In the genomic region with DNA sequence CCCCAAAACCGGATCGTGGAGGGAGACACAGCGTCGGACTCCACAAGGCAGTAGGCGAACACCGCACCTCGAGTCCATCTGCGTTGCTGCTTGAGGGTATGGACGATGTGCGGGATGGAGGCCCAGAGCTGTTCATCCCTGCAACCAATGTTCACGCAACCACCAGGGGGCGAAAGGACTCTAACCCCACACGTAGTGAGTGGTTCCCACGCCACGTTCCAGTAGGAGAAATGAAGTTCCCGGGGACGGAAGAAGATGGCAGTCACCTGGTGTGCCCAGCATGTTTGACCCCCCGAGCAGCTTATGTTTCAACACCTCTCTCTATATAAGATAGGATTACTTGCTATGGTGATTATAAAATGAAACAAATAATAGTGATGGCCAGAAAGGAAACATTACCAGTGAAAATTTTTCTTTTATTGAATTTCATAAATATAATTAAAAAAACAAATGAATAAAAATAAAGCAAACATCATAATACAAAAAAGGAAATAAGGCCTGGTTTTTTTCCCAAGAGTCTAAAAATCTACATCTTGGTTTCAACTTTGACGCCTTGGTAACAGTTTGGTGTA, we compare ENCODE assay signal across 8 cellular contexts.
A peak's percentile ranks its signal among the peaks of the same experiment; 100 is the strongest.
DNase-seq lines count a peak whose midpoint lies in the region; ATAC-seq and TF ChIP-seq lines count a peak whose summit lies in the region.

No MANE protein-coding gene starts in this region.

- H3K27me3 ChIP-seq in PC-3 (ENCODE audit: low read length) (no peaks in the 10 kb centered on the region), psoas muscle (ENCODE audit: insufficient read depth in 3 of 3, low read length in 2 of 3) (no peaks in the 10 kb centered on the region)

- H3K9me2 ChIP-seq in PC-3 (replicated peaks; ENCODE audit: low read length) = no peaks in the 10 kb centered on the region

- H2AFZ ChIP-seq in PC-3 (ENCODE audit: low read length) = peak overlapping the region; percentile 27

- intact Hi-C loops in PC-3 (cut with micrococcal nuclease) (loop anchor here (1.0 to 2.0 kb wide), 6 partner anchors 128 to 611 kb away; no protein-coding TSS in a partner anchor), Right ventricle myocardium inferior (cut with DNase I) (loop anchor here (1.0 to 10.0 kb wide), 4 partner anchors 359 to 611 kb away; a partner anchor contains a TSS), psoas muscle (cut with DNase I) (loop anchor here (2.0 to 10.0 kb wide), 6 partner anchors 359 to 611 kb away; a partner anchor contains a TSS)

- H3K36me3 ChIP-seq in PC-3 (ENCODE audit: low read depth, low read length) (no peaks in the 10 kb centered on the region), psoas muscle (ENCODE audit: insufficient read depth in 1 of 2, low read depth in 1 of 2) (no peaks in the 10 kb centered on the region)

- no peak overlapping the region for H3K27ac ChIP-seq in PC-3 (ENCODE audit: low read length)
- H3K27ac ChIP-seq in psoas muscle = no peak overlapping the region

- DNase-seq in CMK (ENCODE audit: low read depth) (peak; percentile 54), HK-2 (ENCODE audit: unreplicated experiment) (peak; percentile 33), PC-3 (peak; percentile 86), Right ventricle myocardium inferior (ENCODE audit: missing footprints) (peak; percentile 84), psoas muscle (peak; percentile 75 to 83)
- peak; percentile 36 for DNase-seq in activated naive CD4-positive, alpha-beta T cell treated with anti-CD3 and anti-CD28 coated beads, Interleukin-2, amount 50 U/mL, for 16 hours

- no TSS peak for BruUV-seq in PC-3 (replicated peaks; lab: Mats Ljungman, UMichigan)

- no peak overlapping the region for H3K4me2 ChIP-seq in PC-3 (ENCODE audit: low read length)

- H3K79me2 ChIP-seq in PC-3 (ENCODE audit: low read length) = no peaks in the 10 kb centered on the region

- no peak overlapping the region for H3K9ac ChIP-seq in PC-3 (ENCODE audit: low read length)

- WGBS in psoas muscle, 3 donors = 38 to 45% (median 39%) methylated on average over 19 of the region's 19 CpGs

- TF ChIP-seq CTCF in PC-3 (conservative IDR thresholded peaks at IDR 0.05; ENCODE audit: low read depth, low read length) (peak; percentile 83), psoas muscle (IDR thresholded peaks at IDR 0.05) (peak; percentile 68)

- no peaks in the 10 kb centered on the region for H3K4me1 ChIP-seq in PC-3 (ENCODE audit: insufficient read depth, low read length)
- H3K4me1 ChIP-seq in psoas muscle = no peaks in the 10 kb centered on the region

- no peaks in the 10 kb centered on the region for H4K20me1 ChIP-seq in PC-3 (ENCODE audit: low read length)

- POLR2A ChIA-PET in PC-3 (lab: Charles Lee; ENCODE audit: unreplicated experiment) = no interaction called here

- ATAC-seq in PC-3 = peak; percentile 94
- peak; percentile 80 for ATAC-seq in Right ventricle myocardium inferior
- ATAC-seq in psoas muscle = peak; percentile 58 to 73 (median 64)
- ATAC-seq in HG03039 (IDR thresholded peaks at IDR 0.05; ENCODE audit: unreplicated experiment) = no peak
- ATAC-seq in GM21515 (IDR thresholded peaks at IDR 0.05; ENCODE audit: unreplicated experiment) = no peak

- no peaks in the 10 kb centered on the region for H3F3A ChIP-seq in PC-3 (ENCODE audit: low read length, unreplicated experiment)

- CTCF ChIA-PET in PC-3 (lab: Charles Lee) = interaction anchor here (0.6 to 1.4 kb wide), 5 partner anchors 232 to 610 kb away, joined by 3 to 6 read pairs (median 4); no protein-coding TSS in a partner anchor

- H3K4me3 ChIP-seq in PC-3 (ENCODE audit: low read length) (no peak overlapping the region), psoas muscle (no peak overlapping the region)

- H3K9me3 ChIP-seq in PC-3 (ENCODE audit: low read length) (no peaks in the 10 kb centered on the region), psoas muscle (no peaks in the 10 kb centered on the region)

Comparison
In these comparisons a context has a peak if more than half of its experiments do, and no peak if none do; other contexts are left out.
1. DNase-seq: peak in every context shown above with its lines; median percentile 86 in PC-3; 84 in Right ventricle myocardium inferior; 79 in psoas muscle; 54 in CMK; 36 in activated naive CD4-positive, alpha-beta T cell treated with anti-CD3 and anti-CD28 coated beads, Interleukin-2, amount 50 U/mL, for 16 hours; 33 in HK-2.
2. ATAC-seq: peak in PC-3 (single experiment), Right ventricle myocardium inferior (single experiment) and psoas muscle (4 of 4); none in HG03039 (single experiment) and GM21515 (single experiment).